ENCODE assay signal across 37 cellular contexts in the genomic region with DNA sequence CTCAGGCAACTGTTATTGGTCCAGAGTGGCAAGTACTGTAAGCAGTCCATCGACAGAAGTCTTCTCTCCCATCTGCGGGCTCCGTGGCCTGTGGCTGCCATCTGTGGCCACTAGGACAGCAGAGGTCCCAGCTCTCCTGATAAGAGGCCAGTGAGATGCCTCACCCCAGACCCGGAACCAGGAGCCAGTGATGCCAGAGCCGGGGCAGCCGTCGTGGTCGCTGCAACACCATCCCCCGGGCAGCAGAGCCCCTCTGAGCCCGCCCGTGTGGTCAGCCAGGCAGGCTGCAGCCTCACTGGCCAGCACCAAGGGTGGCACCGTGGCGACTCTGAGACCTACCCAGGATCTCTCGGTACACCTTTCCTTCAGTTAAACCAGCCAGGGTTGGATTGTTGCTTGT. TPM values are rescaled to one million over a fixed set of nuclear protein-coding genes. Genes with fewer than 3 reads are reported as not detected.
"Had no signal": no experiment of that assay in that cellular context is flagged by ENCODE, and none has a peak within 500 bp of the region (broad histone marks: within the 10 kb centered on the region; RNA-seq: fewer than 3 reads in every experiment).

No MANE protein-coding gene starts in this region.

- H3K79me2 ChIP-seq: hepatocyte had no signal

- H3K4me1 ChIP-seq: heart right ventricle, left lung, lower lobe of right lung, pancreas, right atrium auricular region, sigmoid colon, tibial nerve, upper lobe of left lung, vagina had no signal

- ATAC-seq: heart right ventricle; left cardiac atrium; left lung; lower lobe of right lung; mucosa of descending colon; naive thymus-derived CD4-positive, alpha-beta T cell; natural killer cell treated with Interleukin-12 subunit alpha and Interleukin-12 subunit beta and Interleukin-15 and Interleukin-18, amount 100 ng/mL, for 72 hours; pancreas; stimulated activated memory B cell treated with anti-CD40 and anti-IgM and Interleukin-4, amounts not matched to agents 10 μg/mL and 1 μg/mL and 100 μg/mL, for 72 hours; stimulated activated naive CD8-positive, alpha-beta T cell treated with anti-CD3 and anti-CD28 coated beads, Interleukin-15, amount 100 ng/mL, for 72 hours had no signal

- H3K4me2 ChIP-seq: hepatocyte had no signal

- H3K27ac ChIP-seq: heart right ventricle, hepatocyte, left lung, lower lobe of right lung, pancreas, right atrium auricular region, sigmoid colon, tibial nerve, upper lobe of left lung, vagina had no signal

- H2AFZ ChIP-seq: hepatocyte had no signal

- H3K27me3 ChIP-seq: hepatocyte, pancreas, right atrium auricular region, upper lobe of left lung, vagina had no signal

- H3K36me3 ChIP-seq: heart right ventricle, left lung, lower lobe of right lung, pancreas, right atrium auricular region, sigmoid colon, tibial nerve, upper lobe of left lung, vagina had no signal

- FAIRE-seq: keratinocyte, pancreas, small intestine had no signal

- DNase-seq: heart right ventricle; kidney glomerular epithelial cell; left cardiac atrium; lower lobe of right lung; mammary epithelial cell; mesendoderm; mucosa of descending colon; naive thymus-derived CD4-positive, alpha-beta T cell; pancreas; posterior cingulate gyrus; sigmoid colon; small intestine; stimulated activated CD4-positive, alpha-beta T cell treated with anti-CD3 and anti-CD28 coated beads, Interleukin-1b, Interleukin-23, amount 100 ng/mL, for 48 hours; stimulated activated CD4-positive, alpha-beta T cell treated with anti-CD3 and anti-CD28 coated beads, Interleukin-2, amount 100 ng/mL, for 48 hours; stimulated activated CD4-positive, alpha-beta T cell treated with anti-CD3 and anti-CD28 coated beads, Interleukin-4, amount 100 ng/mL, for 4 hours; stimulated activated CD8-positive, alpha-beta memory T cell treated with anti-CD3 and anti-CD28 coated beads, Interleukin-4, amount 100 ng/mL, for 48 hours; stimulated activated naive CD4-positive, alpha-beta T cell treated with Interleukin-2 at 50 U/mL for 16 hours; stimulated activated naive CD8-positive, alpha-beta T cell treated with anti-CD3 and anti-CD28 coated beads, Interleukin-15, amount 100 ng/mL, for 72 hours; substantia nigra had no signal

- H3K9me3 ChIP-seq: left lung, lower lobe of right lung, mucosa of descending colon, pancreas, right atrium auricular region, vagina had no signal

- H3K4me3 ChIP-seq: heart right ventricle, hepatocyte, left lung, lower lobe of right lung, mucosa of descending colon, pancreas, right atrium auricular region, sigmoid colon, tibial nerve, upper lobe of left lung, vagina had no signal

RNA-seq across cellular contexts. Expression of gene GPR148, which starts 8.7 kb away (rescaled TPM):
- total RNA-seq: heart right ventricle; hepatocyte; left cardiac atrium; left lung; liver; lower lobe of right lung; mammary epithelial cell; mesothelial cell of epicardium; mucosa of descending colon; myocyte; naive thymus-derived CD4-positive, alpha-beta T cell; natural killer cell treated with Interleukin-12 subunit alpha and Interleukin-12 subunit beta and Interleukin-15 and Interleukin-18, amount 100 ng/mL, for 72 hours; omental fat pad; pulmonary artery endothelial cell; right atrium auricular region; sigmoid colon; temporal lobe; tibial nerve; upper lobe of left lung; urinary bladder; vagina had no signal
- polyA plus RNA-seq: heart right ventricle; hepatocyte; keratinocyte; liver; mammary epithelial cell; naive thymus-derived CD4-positive, alpha-beta T cell; neural cell; urinary bladder had no signal

RNA-seq across cellular contexts. Expression of gene AMER3, which starts 17.7 kb away (rescaled TPM):
- total RNA-seq: heart right ventricle; left cardiac atrium; left lung; liver; lower lobe of right lung; mammary epithelial cell; mesothelial cell of epicardium; myocyte; naive thymus-derived CD4-positive, alpha-beta T cell; natural killer cell treated with Interleukin-12 subunit alpha and Interleukin-12 subunit beta and Interleukin-15 and Interleukin-18, amount 100 ng/mL, for 72 hours; omental fat pad; pulmonary artery endothelial cell; renal cortical epithelial cell; right atrium auricular region; tibial nerve; upper lobe of left lung; vagina had no signal
- polyA plus RNA-seq: heart right ventricle; keratinocyte; liver; mammary epithelial cell; naive thymus-derived CD4-positive, alpha-beta T cell had no signal
